In genomic region chr3:139611540-139611939, GRCh38 we compare ENCODE assay signal across 18 cellular contexts.
"Had no signal": no experiment of that assay in that cellular context is flagged by ENCODE, and none has a peak within 500 bp of the region (broad histone marks: within the 10 kb centered on the region; RNA-seq: fewer than 3 reads in every experiment).

No MANE protein-coding gene starts in this region.

- H3K27me3 ChIP-seq: dorsolateral prefrontal cortex, neutrophil, pancreas, stomach, thyroid gland had no signal

- H3K4me2 ChIP-seq: smooth muscle cell had no signal

- ATAC-seq: left lobe of liver; natural killer cell treated with Interleukin-12 subunit alpha and Interleukin-12 subunit beta and Interleukin-15 and Interleukin-18, amount 100 ng/mL, for 72 hours; pancreas; sciatic nerve had no signal

- H3K4me3 ChIP-seq: dorsolateral prefrontal cortex, lung, pancreas, smooth muscle cell, stomach, thyroid gland had no signal

- FAIRE-seq: frontal cortex, keratinocyte, pancreas had no signal

- H3K9me3 ChIP-seq: neutrophil, pancreas, stomach, thyroid gland had no signal

- H3K27ac ChIP-seq: dorsolateral prefrontal cortex, neutrophil, pancreas, stomach, thyroid gland had no signal

- H3K4me1 ChIP-seq: pancreas, stomach, thyroid gland had no signal

- H3K36me3 ChIP-seq: neutrophil, pancreas, stomach, thyroid gland had no signal

- DNase-seq: dorsolateral prefrontal cortex; effector CD4-positive, alpha-beta T cell; pancreas; stimulated activated CD4-positive, alpha-beta T cell treated with anti-CD3 and anti-CD28 coated beads, Interleukin-12 subunit alpha, Interleukin-12 subunit beta, amount 100 ng/mL, for 4 hours; stimulated activated CD4-positive, alpha-beta T cell treated with anti-CD3 and anti-CD28 coated beads, Interleukin-1b, Interleukin-23, amount 100 ng/mL, for 48 hours; stimulated activated CD4-positive, alpha-beta T cell treated with anti-CD3 and anti-CD28 coated beads, Interleukin-4, amount 100 ng/mL, for 1 hour; stimulated activated CD8-positive, alpha-beta memory T cell treated with anti-CD3 and anti-CD28 coated beads, Interleukin-4, amount 100 ng/mL, for 48 hours; stimulated activated naive CD4-positive, alpha-beta T cell; stomach; thyroid gland had no signal
